ENCODE assay signal across 38 cellular contexts in the genomic region with DNA sequence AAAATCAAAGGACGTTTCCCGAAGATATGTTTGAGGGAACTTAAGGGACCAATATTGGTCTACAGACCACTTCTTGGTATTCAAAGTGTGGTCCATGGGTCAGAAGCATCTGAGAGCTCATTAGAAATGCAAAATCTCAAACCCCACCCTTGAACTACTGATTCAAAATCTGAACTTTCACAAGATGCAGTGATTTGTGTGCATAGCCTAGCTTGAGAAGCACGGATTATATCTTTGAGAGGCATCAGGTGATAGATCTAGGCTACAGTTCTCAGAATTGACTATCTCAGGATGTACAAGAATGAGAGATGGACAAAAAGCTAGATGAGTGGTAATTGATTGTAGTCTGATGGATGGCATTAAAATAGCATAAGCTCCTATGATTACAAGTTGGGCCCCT. TPM values are rescaled to one million over a fixed set of nuclear protein-coding genes. Genes with fewer than 3 reads are reported as not detected.
"Had no signal": no experiment of that assay in that cellular context is flagged by ENCODE, and none has a peak within 500 bp of the region (broad histone marks: within the 10 kb centered on the region; RNA-seq: fewer than 3 reads in every experiment).

No MANE protein-coding gene starts in this region.

- H3K4me3 ChIP-seq: MG63 had no signal

- H3K36me3 ChIP-seq: MG63 had no signal

- H3K9me3 ChIP-seq: MG63 had no signal

- DNase-seq: Karpas-422, Kasumi-1, MG63, MM.1S, MV-4-11, NCI-H1048, NCI-H1092, NCI-H1092 treated with DMSO at 0.1 percent for 48 hours, NCI-H1105, NCI-H1105 treated with DMSO at 0.1 percent for 48 hours, NCI-H1417, NCI-H1417 treated with DMSO at 0.1 percent for 48 hours, NCI-H1436, NCI-H1436 treated with DMSO at 0.1 percent for 48 hours, NCI-H146, NCI-H1694, NCI-H1694 treated with DMSO at 0.1 percent for 48 hours, NCI-H187, NCI-H1930, NCI-H2029, NCI-H2029 treated with DMSO at 0.1 percent for 48 hours, NCI-H2081, NCI-H2081 treated with DMSO at 0.1 percent for 48 hours, NCI-H2107, NCI-H2171, NCI-H2171 treated with DMSO at 0.1 percent for 48 hours, NCI-H2227 treated with DMSO at 0.1 percent for 48 hours, NCI-H226, NCI-H345, NCI-H446, NCI-H446 treated with DMSO at 0.1 percent for 48 hours, NCI-H510A, NCI-H510A treated with DMSO at 0.1 percent for 48 hours, NCI-H524 had no signal

- H3K27me3 ChIP-seq: MG63 had no signal

RNA-seq across cellular contexts. Expression of a gene that starts 19.5 kb away (rescaled TPM):
- total RNA-seq: LHCN-M2, MCF 10A, NCI-H460 had no signal

RNA-seq across cellular contexts. Expression of a gene that starts 29.5 kb away (rescaled TPM):
- total RNA-seq: LHCN-M2, M059J, MCF 10A, NCI-H460 had no signal
